In genomic region chr1:1199961-1200875, GRCh38 we compare ENCODE assay signal across 10 cellular contexts. TPM values are rescaled to one million over a fixed set of nuclear protein-coding genes. Genes with fewer than 3 reads are reported as not detected.
DNase-seq lines count a peak whose midpoint lies in the region; ATAC-seq and TF ChIP-seq lines count a peak whose summit lies in the region.
"Had no signal": no experiment of that assay in that cellular context is flagged by ENCODE, and none has a peak within 500 bp of the region (broad histone marks: within the 10 kb centered on the region; RNA-seq: fewer than 3 reads in every experiment).

No MANE protein-coding gene starts in this region.

- ATAC-seq in GM21447 (IDR thresholded peaks at IDR 0.05; ENCODE audit: unreplicated experiment), result no peak

- intact Hi-C loops in stomach (cut with DNase I; ENCODE audit: low total_unique reads), result no loop called here

- H3K9me3 ChIP-seq in hepatocyte (ENCODE audit: low read depth), result no peaks in the 10 kb centered on the region
- H3K9me3 ChIP-seq in stomach, result peaks cover 0 to under 1% (median 0%) of the 10 kb centered on the region in 4 donors

- no peak overlapping the region for H3K27ac ChIP-seq in hepatocyte
- H3K27ac ChIP-seq in stomach, result peak overlapping the region in 1 of 5 donors; percentile 60

- peak overlapping the region; percentile 17 for H3K4me3 Mint-ChIP-seq in activated CD4-positive, alpha-beta memory T cell treated with anti-CD3 and anti-CD28 coated beads, Interleukin-2, amount 10 ng/mL, durations not matched to agents 7 days and 5 days

- H3K4me1 ChIP-seq in hepatocyte (ENCODE audit: insufficient read depth), result no peaks in the 10 kb centered on the region
- peaks cover 10 to 15% (median 11%) of the 10 kb centered on the region in 4 donors for H3K4me1 ChIP-seq in stomach

- no peaks in the 10 kb centered on the region for H3K79me2 ChIP-seq in hepatocyte

- no peaks in the 10 kb centered on the region for H3K27me3 Mint-ChIP-seq in activated CD4-positive, alpha-beta memory T cell treated with anti-CD3 and anti-CD28 coated beads, Interleukin-2, amount 10 ng/mL, durations not matched to agents 7 days and 5 days

- no peak for TF ChIP-seq POLR2A in stomach (IDR thresholded peaks at IDR 0.05)

- H3K36me3 ChIP-seq in hepatocyte (replicated peaks; ENCODE audit: insufficient read depth, low read depth) (no peaks in the 10 kb centered on the region), stomach (no peaks in the 10 kb centered on the region)

- CTCF ChIA-PET in activated CD4-positive, alpha-beta memory T cell treated with anti-CD3 and anti-CD28 coated beads, Interleukin-2, amount 10 ng/mL, durations not matched to agents 7 days and 5 days (lab: Charles Lee), result no interaction called here

- no peak overlapping the region for H3K4me3 ChIP-seq in hepatocyte
- H3K4me3 ChIP-seq in stomach, result peak overlapping the region in 3 of 4 donors; percentile 48 to 53 (median 51)

- no peak for TF ChIP-seq CTCF in hepatocyte (IDR thresholded peaks at IDR 0.05; ENCODE audit: poor library complexity)
- no peak for TF ChIP-seq CTCF in stomach (IDR thresholded peaks at IDR 0.05)

- H3K4me2 ChIP-seq in hepatocyte, result peak overlapping the region; percentile 94

- H3K9me2 ChIP-seq in hepatocyte (replicated peaks; ENCODE audit: insufficient read depth), result no peaks in the 10 kb centered on the region

- peaks cover 12% of the 10 kb centered on the region for H3K4me1 Mint-ChIP-seq in activated CD4-positive, alpha-beta memory T cell treated with anti-CD3 and anti-CD28 coated beads, Interleukin-2, amount 10 ng/mL, durations not matched to agents 7 days and 5 days

- POLR2A ChIA-PET in activated CD4-positive, alpha-beta memory T cell treated with anti-CD3 and anti-CD28 coated beads, Interleukin-2, amount 10 ng/mL, durations not matched to agents 7 days and 5 days (lab: Charles Lee), result interaction anchor here (0.5 to 1.1 kb wide), 3 partner anchors 12 to 31 kb away, joined by 3 to 7 read pairs (median 4); no protein-coding TSS in a partner anchor

- H3K27ac Mint-ChIP-seq in activated CD4-positive, alpha-beta memory T cell treated with anti-CD3 and anti-CD28 coated beads, Interleukin-2, amount 10 ng/mL, durations not matched to agents 7 days and 5 days, result peak overlapping the region; percentile 58

- WGBS in hepatocyte (ENCODE audit: low lambda C conversion rate, missing lambda C conversion rate), result 85% methylated on average over 27 of the region's 31 CpGs
- WGBS in stomach, 5 donors, result 75 to 81% (median 78%) methylated on average over 20 to 31 of the region's 31 CpGs

- TF ChIP-seq EP300 in stomach (IDR thresholded peaks at IDR 0.05), result no peak

- DNase-seq in activated T-cell treated with anti-CD3 and anti-CD28 coated beads, Interleukin-2, amount 50 U/mL, for 1 hour, result peak; percentile 35
- DNase-seq in activated T-cell treated with anti-CD3 and anti-CD28 coated beads for 4 hours (no peak), hepatocyte (ENCODE audit: low spot score) (no peak), stomach (no peak), retina (no peak), SW480 (ENCODE audit: low spot score) (no peak)
- no peak for DNase-seq in activated CD4-positive, alpha-beta memory T cell treated with anti-CD3 and anti-CD28 coated beads, Interleukin-2, amount 10 ng/mL, durations not matched to agents 7 days and 5 days
- DNase-seq: ACHN had no signal

- H3K27me3 ChIP-seq in hepatocyte, result no peaks in the 10 kb centered on the region
- H3K27me3 ChIP-seq in stomach, result peaks cover 3 to 54% (median 33%) of the 10 kb centered on the region in 3 donors

- H4K20me1 ChIP-seq in hepatocyte (ENCODE audit: insufficient read depth, poor library complexity, severe bottlenecking), result no peaks in the 10 kb centered on the region

- H3K9me3 Mint-ChIP-seq in activated CD4-positive, alpha-beta memory T cell treated with anti-CD3 and anti-CD28 coated beads, Interleukin-2, amount 10 ng/mL, durations not matched to agents 7 days and 5 days, result no peaks in the 10 kb centered on the region

- no peaks in the 10 kb centered on the region for H3K36me3 Mint-ChIP-seq in activated CD4-positive, alpha-beta memory T cell treated with anti-CD3 and anti-CD28 coated beads, Interleukin-2, amount 10 ng/mL, durations not matched to agents 7 days and 5 days (ENCODE audit: low read depth)

- no peak overlapping the region for H2AFZ ChIP-seq in hepatocyte

RNA-seq across cellular contexts. Expression of gene TNFRSF18, which starts 6.2 kb away (rescaled TPM):
- 100 to 1,000 TPM; 115 to 116 TPM for total RNA-seq in activated CD4-positive, alpha-beta memory T cell treated with anti-CD3 and anti-CD28 coated beads, Interleukin-2, amount 10 ng/mL, durations not matched to agents 7 days and 5 days
- total RNA-seq in hepatocyte (not detected in 2 replicates), stomach (10 to 100 TPM in 1 of 5 donors, 1 to 10 TPM in 1, not detected in 3; 1.7 to 11.9 TPM)
- polyA plus RNA-seq in hepatocyte (0.86 and 1.3 TPM in 2 replicates), stomach (1 to 10 TPM in 1 of 3 donors, under 1 TPM in 1, not detected in 1; 0.37 to 3.6 TPM)

RNA-seq across cellular contexts. Expression of gene TNFRSF4, which starts 13.7 kb away (rescaled TPM):
- 100 to 1,000 TPM; 237 to 243 TPM for total RNA-seq in activated CD4-positive, alpha-beta memory T cell treated with anti-CD3 and anti-CD28 coated beads, Interleukin-2, amount 10 ng/mL, durations not matched to agents 7 days and 5 days
- total RNA-seq in hepatocyte, result 0.28 TPM in 1 of 2 replicates, not detected in the other
- 0.34 TPM in 1 of 2 replicates, not detected in the other for polyA plus RNA-seq in hepatocyte
- under 1 TPM in 1 of 5 donors, not detected in 4; 0.55 TPM for total RNA-seq in stomach
- 1 to 10 TPM; 1.7 to 4.5 (median 4.2) TPM for polyA plus RNA-seq in stomach
- polyA plus RNA-seq: keratinocyte had no signal

RNA-seq across cellular contexts. Expression of gene TTLL10, which starts 26.5 kb away (rescaled TPM):
- not detected for total RNA-seq in activated CD4-positive, alpha-beta memory T cell treated with anti-CD3 and anti-CD28 coated beads, Interleukin-2, amount 10 ng/mL, durations not matched to agents 7 days and 5 days
- total RNA-seq in hepatocyte (not detected in 2 replicates), stomach (1 to 10 TPM in 1 of 5 donors, not detected in 4; 6.4 TPM)
- polyA plus RNA-seq in hepatocyte (0.38 and 0.69 TPM in 2 replicates), stomach (under 1 TPM in 2 of 3 donors, not detected in 1; 0.13 to 0.46 TPM)
- polyA plus RNA-seq: keratinocyte had no signal

RNA-seq across cellular contexts. Expression of gene SDF4, which starts 31.6 kb away (rescaled TPM):
- 100 to 1,000 TPM; 181 TPM for total RNA-seq in activated CD4-positive, alpha-beta memory T cell treated with anti-CD3 and anti-CD28 coated beads, Interleukin-2, amount 10 ng/mL, durations not matched to agents 7 days and 5 days
- 110 and 156 TPM in 2 replicates for total RNA-seq in hepatocyte
- 296 and 311 TPM in 2 replicates for polyA plus RNA-seq in hepatocyte
- total RNA-seq in stomach, result 100 to 1,000 TPM in 2 of 5 donors, 10 to 100 TPM in 3; 50.3 to 404 (median 65.3) TPM
- polyA plus RNA-seq in stomach, result 10 to 100 TPM; 50.4 to 83.6 (median 61.9) TPM

RNA-seq across cellular contexts. Expression of gene B3GALT6, which starts 31.8 kb away (rescaled TPM):
- 10 to 100 TPM; 13.3 to 14.4 TPM for total RNA-seq in activated CD4-positive, alpha-beta memory T cell treated with anti-CD3 and anti-CD28 coated beads, Interleukin-2, amount 10 ng/mL, durations not matched to agents 7 days and 5 days
- total RNA-seq in hepatocyte, result 28.8 and 28.9 TPM in 2 replicates
- polyA plus RNA-seq in hepatocyte, result 36.3 and 36.9 TPM in 2 replicates
- 10 to 100 TPM in 1 of 5 donors, 1 to 10 TPM in 3, not detected in 1; 1.8 to 13.8 (median 8.1) TPM for total RNA-seq in stomach
- polyA plus RNA-seq in stomach, result 1 to 10 TPM; 3.7 to 9.7 (median 6.7) TPM

Comparison
In these comparisons a context has a peak if more than half of its experiments do, and no peak if none do; other contexts are left out.
1. RNA of gene TNFRSF18, which starts 6.2 kb away (total RNA-seq): 115 to 116 TPM in activated CD4-positive, alpha-beta memory T cell treated with anti-CD3 and anti-CD28 coated beads, Interleukin-2, amount 10 ng/mL, durations not matched to agents 7 days and 5 days; not detected in hepatocyte and 1.7 to 11.9 TPM in stomach; every median in the first group is over 4 times any median in the second.
2. RNA of gene TNFRSF4, which starts 13.7 kb away (total RNA-seq): 237 to 243 TPM in activated CD4-positive, alpha-beta memory T cell treated with anti-CD3 and anti-CD28 coated beads, Interleukin-2, amount 10 ng/mL, durations not matched to agents 7 days and 5 days; 0.28 TPM in hepatocyte and 0.55 TPM in stomach; every median in the first group is over 100 times any median in the second.